In genomic region chr11:63905179-63905578, GRCh38 we compare ENCODE assay signal across 24 cellular contexts. TPM values are rescaled to one million over a fixed set of nuclear protein-coding genes. Genes with fewer than 3 reads are reported as not detected.
DNase-seq lines count a peak whose midpoint lies in the region; TF ChIP-seq lines count a peak whose summit lies in the region.
"Had no signal": no experiment of that assay in that cellular context is flagged by ENCODE, and none has a peak within 500 bp of the region (broad histone marks: within the 10 kb centered on the region; RNA-seq: fewer than 3 reads in every experiment).

No MANE protein-coding gene starts in this region.

- DNase-seq in H7 (peak; percentile 32), ascending aorta (ENCODE audit: low spot score in 2 of 2) (no peak), inferior parietal cortex (ENCODE audit: extremely low spot score) (peak; percentile 68), tibial artery (peak; percentile 27 to 69), mucosa of gallbladder (ENCODE audit: low spot score) (no peak), NCI-H2107 treated with DMSO at 0.1 percent for 48 hours (lab: John Stamatoyannopoulos, UW; ENCODE audit: unreplicated experiment) (no peak), NCI-H526 treated with DMSO at 0.1 percent for 48 hours (lab: John Stamatoyannopoulos, UW) (no peak)
- DNase-seq: activated CD4-positive, alpha-beta T cell treated with anti-CD3 and anti-CD28 coated beads, Interleukin-2, amount 10 ng/mL, durations not matched to agents 7 days and 5 days; activated naive CD8-positive, alpha-beta T cell treated with anti-CD3 and anti-CD28 coated beads for 36 hours; CD8-positive, alpha-beta memory T cell; DMS53; effector CD8-positive, alpha-beta T cell; foreskin melanocyte; GOT3; Kasumi-1; naive thymus-derived CD4-positive, alpha-beta T cell; NCI-H187; retina; RPMI8226; stimulated activated CD4-positive, alpha-beta T cell treated with anti-CD3 and anti-CD28 coated beads, Interleukin-2, amount 100 ng/mL, for 24 hours; stimulated activated naive B cell treated with anti-CD40 and anti-IgM and Interleukin-4, amounts not matched to agents 10 μg/mL and 1 μg/mL and 100 μg/mL, for 72 hours; T-helper 2 cell; WERI-Rb-1 had no signal

- H3K27ac ChIP-seq in ascending aorta: peak overlapping the region; percentile 35 to 45
- H3K27ac ChIP-seq in tibial artery: peak overlapping the region; percentile 47 to 70
- H3K27ac ChIP-seq: WERI-Rb-1 had no signal

- no peak for TF ChIP-seq CTCF in ascending aorta (IDR thresholded peaks at IDR 0.05)
- TF ChIP-seq CTCF in tibial artery (IDR thresholded peaks at IDR 0.05): no peak

- peaks cover 4 to 18% of the 10 kb centered on the region in 2 donors for H3K4me1 ChIP-seq in ascending aorta
- peaks cover 0 to 41% (median 31%) of the 10 kb centered on the region in 4 donors for H3K4me1 ChIP-seq in tibial artery

- intact Hi-C loops in ascending aorta (cut with DNase I) (no loop called here), tibial artery (cut with DNase I; ENCODE audit: low total_unique reads) (no loop called here)

- H3K4me3 ChIP-seq in H7 (ENCODE audit: insufficient read depth, low read depth, low read length) (no peak overlapping the region), ascending aorta (no peak overlapping the region), tibial artery (no peak overlapping the region)
- H3K4me3 ChIP-seq: smooth muscle cell had no signal

- H3K9me3 ChIP-seq in ascending aorta: no peaks in the 10 kb centered on the region
- no peaks in the 10 kb centered on the region for H3K9me3 ChIP-seq in tibial artery

- H3K27me3 ChIP-seq in H7 (ENCODE audit: control insufficient read depth, insufficient read depth, low read length) (no peaks in the 10 kb centered on the region), ascending aorta (no peaks in the 10 kb centered on the region), tibial artery (no peaks in the 10 kb centered on the region)

- H3K36me3 ChIP-seq in H7 (replicated peaks; ENCODE audit: control insufficient read depth, insufficient read depth, low read length): peaks cover 34% of the 10 kb centered on the region
- H3K36me3 ChIP-seq in ascending aorta: peaks cover 76 to 80% of the 10 kb centered on the region in 2 donors
- H3K36me3 ChIP-seq in tibial artery: peaks cover 51 to 97% (median 82%) of the 10 kb centered on the region in 3 donors

RNA-seq across cellular contexts. Expression of gene RCOR2, which starts 11.8 kb away (rescaled TPM):
- total RNA-seq in H7 (2014; rRNA removed; shearing (Covaris generic)): 63.5 and 66.8 TPM in 2 replicates
- total RNA-seq in ascending aorta (not detected), mucosa of gallbladder (2.7 TPM)

RNA-seq across cellular contexts. Expression of gene NAA40, which starts 33.6 kb away (rescaled TPM):
- total RNA-seq in H7 (2014; rRNA removed; shearing (Covaris generic)): 13.8 and 15.0 TPM in 2 replicates
- total RNA-seq in ascending aorta: 3.1 TPM
- 26.2 TPM for total RNA-seq in mucosa of gallbladder

Comparison
In these comparisons a context has a peak if more than half of its experiments do, and no peak if none do; other contexts are left out.
1. DNase-seq: peak in H7 (single experiment), inferior parietal cortex (single experiment) and tibial artery (2 of 2); none in ascending aorta (0 of 2), mucosa of gallbladder (single experiment), NCI-H2107 treated with DMSO at 0.1 percent for 48 hours (single experiment) and NCI-H526 treated with DMSO at 0.1 percent for 48 hours (single experiment).
2. RNA of gene RCOR2, which starts 11.8 kb away (total RNA-seq): 63.5 to 66.8 TPM in H7; 2.7 TPM in mucosa of gallbladder (single experiment) and not detected in ascending aorta (single experiment); every median in the first group is over 10 times any median in the second.